ENCODE assay signal across 10 cellular contexts in genomic region chr3:30628188-30628930, GRCh38. TPM values are rescaled to one million over a fixed set of nuclear protein-coding genes. Genes with fewer than 3 reads are reported as not detected.
DNase-seq lines count a peak whose midpoint lies in the region; ATAC-seq and TF ChIP-seq lines count a peak whose summit lies in the region.
"Had no signal": no experiment of that assay in that cellular context is flagged by ENCODE, and none has a peak within 500 bp of the region (broad histone marks: within the 10 kb centered on the region; RNA-seq: fewer than 3 reads in every experiment).

No MANE protein-coding gene starts in this region.

- H3K4me3 Mint-ChIP-seq in activated naive CD4-positive, alpha-beta T cell treated with anti-CD3 and anti-CD28 coated beads, Interleukin-2, amount 50 U/mL, for 24 hours: peak overlapping the region; percentile 74
- H3K4me3 Mint-ChIP-seq in Calu3 (ENCODE audit: low read depth, unreplicated experiment): no peak overlapping the region

- 67 to 79% methylated on average over 4 of the region's 4 CpGs for WGBS in upper lobe of left lung, 2 donors

- H3K27ac Mint-ChIP-seq in activated naive CD4-positive, alpha-beta T cell treated with anti-CD3 and anti-CD28 coated beads, Interleukin-2, amount 50 U/mL, for 24 hours: peak overlapping the region; percentile 99
- H3K27ac Mint-ChIP-seq in activated naive CD4-positive, alpha-beta T cell treated with anti-CD3 and anti-CD28 coated beads, Interleukin-2, amount 50 U/mL, for 72 hours: peak overlapping the region; percentile 97 to 99
- no peak overlapping the region for H3K27ac Mint-ChIP-seq in Calu3 (ENCODE audit: unreplicated experiment)

- ATAC-seq in activated naive CD4-positive, alpha-beta T cell treated with anti-CD3 and anti-CD28 coated beads, Interleukin-2, amount 50 U/mL, for 72 hours: peak; percentile 17 to 29
- ATAC-seq in lower lobe of right lung: no peak
- ATAC-seq in upper lobe of left lung (ENCODE audit: low FRiP score in 2 of 2): no peak
- no peak for ATAC-seq in GM21786 (IDR thresholded peaks at IDR 0.05; ENCODE audit: unreplicated experiment)

- BruUV-seq in Calu3 (replicated peaks; lab: Mats Ljungman, UMichigan): no TSS peak

- H3K27me3 ChIP-seq in lower lobe of right lung (ENCODE audit: low read depth) (no peaks in the 10 kb centered on the region), upper lobe of left lung (no peaks in the 10 kb centered on the region)

- no peaks in the 10 kb centered on the region for H3K27me3 Mint-ChIP-seq in activated naive CD4-positive, alpha-beta T cell treated with anti-CD3 and anti-CD28 coated beads, Interleukin-2, amount 50 U/mL, for 24 hours
- H3K27me3 Mint-ChIP-seq in Calu3 (ENCODE audit: unreplicated experiment): no peaks in the 10 kb centered on the region

- H3K9me3 ChIP-seq in lower lobe of right lung (no peaks in the 10 kb centered on the region), upper lobe of left lung (no peaks in the 10 kb centered on the region)

- H3K4me3 ChIP-seq in lower lobe of right lung: no peak overlapping the region
- H3K4me3 ChIP-seq in upper lobe of left lung: no peak overlapping the region

- TF ChIP-seq CTCF in lower lobe of right lung (IDR thresholded peaks at IDR 0.05) (no peak), upper lobe of left lung (IDR thresholded peaks at IDR 0.05) (no peak), Calu3 (IDR thresholded peaks at IDR 0.05; ENCODE audit: unreplicated experiment) (no peak)

- no peak for TF ChIP-seq EP300 in upper lobe of left lung (IDR thresholded peaks at IDR 0.05)

- H3K27ac ChIP-seq in lower lobe of right lung: peak overlapping the region; percentile 64
- H3K27ac ChIP-seq in upper lobe of left lung: peak overlapping the region; percentile 27 to 81 (median 74)
- H3K27ac ChIP-seq: C4-2B had no signal

- H3K4me1 Mint-ChIP-seq in activated naive CD4-positive, alpha-beta T cell treated with anti-CD3 and anti-CD28 coated beads, Interleukin-2, amount 50 U/mL, for 24 hours: peaks cover 95% of the 10 kb centered on the region
- peaks cover 39% of the 10 kb centered on the region for H3K4me1 Mint-ChIP-seq in Calu3 (ENCODE audit: low read depth, unreplicated experiment)

- H3K36me3 ChIP-seq in lower lobe of right lung (peaks cover 19% of the 10 kb centered on the region), upper lobe of left lung (peaks cover 0 to 28% (median 2%) of the 10 kb centered on the region in 4 donors)

- peaks cover 97% of the 10 kb centered on the region for H3K4me1 ChIP-seq in lower lobe of right lung
- peaks cover 88 to 96% (median 93%) of the 10 kb centered on the region in 4 donors for H3K4me1 ChIP-seq in upper lobe of left lung

- intact Hi-C loops in lower lobe of right lung (cut with DNase I) (no loop called here), Calu3 (cut with micrococcal nuclease; ENCODE audit: unreplicated experiment) (no loop called here)

- H3K36me3 Mint-ChIP-seq in activated naive CD4-positive, alpha-beta T cell treated with anti-CD3 and anti-CD28 coated beads, Interleukin-2, amount 50 U/mL, for 24 hours: peaks cover 56% of the 10 kb centered on the region
- peaks cover 31 to 53% of the 10 kb centered on the region in 2 donors for H3K36me3 Mint-ChIP-seq in activated naive CD4-positive, alpha-beta T cell treated with anti-CD3 and anti-CD28 coated beads, Interleukin-2, amount 50 U/mL, for 72 hours
- peaks cover 31% of the 10 kb centered on the region for H3K36me3 Mint-ChIP-seq in Calu3 (ENCODE audit: insufficient read depth, unreplicated experiment)

- DNase-seq in activated naive CD4-positive, alpha-beta T cell treated with anti-CD3 and anti-CD28 coated beads, Interleukin-2, amount 50 U/mL, for 16 hours: no peak
- no peak for DNase-seq in activated naive CD4-positive, alpha-beta T cell treated with anti-CD3 and anti-CD28 coated beads, Interleukin-2, amount 50 U/mL, for 72 hours (ENCODE audit: low spot score in 2 of 2)
- no peak for DNase-seq in lower lobe of right lung
- DNase-seq in upper lobe of left lung: no peak
- DNase-seq in Calu3: no peak
- no peak for DNase-seq in DMS153 (lab: John Stamatoyannopoulos, UW)
- DNase-seq: SHP77 had no signal

- CTCF ChIA-PET in Calu3 (lab: Charles Lee): interaction anchor here (0.6 to 1.2 kb wide), 3 partner anchors 14 to 803 kb away, joined by 3 read pairs; no protein-coding TSS in a partner anchor

- H3K9me3 Mint-ChIP-seq in activated naive CD4-positive, alpha-beta T cell treated with anti-CD3 and anti-CD28 coated beads, Interleukin-2, amount 50 U/mL, for 24 hours: peaks cover 4% of the 10 kb centered on the region
- H3K9me3 Mint-ChIP-seq in activated naive CD4-positive, alpha-beta T cell treated with anti-CD3 and anti-CD28 coated beads, Interleukin-2, amount 50 U/mL, for 72 hours: peaks cover 0 to 3% of the 10 kb centered on the region in 2 donors
- no peaks in the 10 kb centered on the region for H3K9me3 Mint-ChIP-seq in Calu3 (ENCODE audit: low read depth, unreplicated experiment)

- no peak for TF ChIP-seq POLR2A in upper lobe of left lung (IDR thresholded peaks at IDR 0.05)

RNA-seq across cellular contexts. Expression of gene TGFBR2, which starts 22.0 kb away (rescaled TPM):
- 10 to 100 TPM; 45.0 to 74.1 TPM for total RNA-seq in activated naive CD4-positive, alpha-beta T cell treated with anti-CD3 and anti-CD28 coated beads, Interleukin-2, amount 50 U/mL, for 72 hours
- total RNA-seq in lower lobe of right lung (289 TPM), upper lobe of left lung (100 to 1,000 TPM in 5 of 6 donors, 10 to 100 TPM in 1; 82.8 to 385 (median 285) TPM), Calu3 (2022) (103 and 105 TPM in 2 replicates)

Comparison
In these comparisons a context has a peak if more than half of its experiments do, and no peak if none do; other contexts are left out.
1. ATAC-seq: peak in activated naive CD4-positive, alpha-beta T cell treated with anti-CD3 and anti-CD28 coated beads, Interleukin-2, amount 50 U/mL, for 72 hours (2 of 2); none in lower lobe of right lung (0 of 2), upper lobe of left lung (0 of 2) and GM21786 (single experiment).